ENCODE assay signal across 8 cellular contexts in the genomic region with DNA sequence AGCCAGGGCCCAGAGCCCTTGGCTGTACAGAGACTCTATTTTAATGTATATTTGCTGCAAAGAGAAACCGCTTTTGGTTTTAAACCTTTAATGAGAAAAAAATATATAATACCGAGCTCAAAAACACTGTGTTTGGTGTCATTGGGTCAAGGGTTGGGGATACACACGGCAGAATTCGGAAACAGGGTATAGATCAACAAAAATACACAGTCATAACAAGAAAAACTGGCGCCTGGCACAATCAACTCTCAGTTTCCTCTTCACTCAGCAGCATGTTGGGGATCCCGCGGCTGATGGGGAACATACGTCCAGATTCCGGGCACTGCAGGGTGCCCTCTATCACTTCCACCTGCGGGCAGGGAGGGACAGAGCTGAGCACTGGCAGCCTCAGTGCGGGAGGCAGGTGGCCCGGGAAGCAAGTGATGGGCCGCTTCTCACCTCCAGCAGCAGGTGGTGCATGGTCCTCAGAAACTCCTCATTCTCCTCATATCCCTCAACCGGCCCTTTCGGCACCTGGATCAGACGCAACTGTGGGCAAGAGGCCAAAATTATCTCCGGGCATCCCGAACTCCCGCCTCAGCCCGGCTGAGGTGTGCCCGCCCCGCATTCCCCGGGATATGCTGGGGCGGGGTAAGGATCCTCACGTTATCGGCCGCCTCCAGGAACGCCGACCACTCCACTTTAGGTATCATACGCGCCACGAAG. TPM values are rescaled to one million over a fixed set of nuclear protein-coding genes. Genes with fewer than 3 reads are reported as not detected.
A peak's percentile ranks its signal among the peaks of the same experiment; 100 is the strongest.
DNase-seq lines count a peak whose midpoint lies in the region; ATAC-seq and TF ChIP-seq lines count a peak whose summit lies in the region.
"Not testable (repeated sequence)": the region's sequence is repeated elsewhere in the genome, so short reads cannot be mapped to it uniquely, and the experiment has no call there.

No MANE protein-coding gene starts in this region.

- peaks cover 37% of the 10 kb centered on the region for H3K4me1 Mint-ChIP-seq in CD14-positive monocyte

- H3K4me3 ChIP-seq in epithelial cell of esophagus (ENCODE audit: low read length) (peak overlapping the region; percentile 80), lung (peak overlapping the region; percentile 77)

- H3K27ac ChIP-seq in lung (ENCODE audit: low read depth in 1 of 2, low read length in 1 of 2) = peak overlapping the region; percentile 93 to 97

- not testable (repeated sequence) for TF ChIP-seq CTCF in CD14-positive monocyte (IDR thresholded peaks at IDR 0.05); lung (IDR thresholded peaks at IDR 0.05; ENCODE audit: control extremely low read depth, extremely low read depth)
- peak; percentile 28; the same call in 1 of the 2 replicates for TF ChIP-seq CTCF in LNCAP (IDR thresholded peaks at IDR 0.05)
- peak; percentile 48 for TF ChIP-seq CTCF in epithelial cell of esophagus (IDR thresholded peaks at IDR 0.05; ENCODE audit: insufficient read depth, low read depth, low read length, missing control alignments)

- H3K36me3 Mint-ChIP-seq in CD14-positive monocyte = peaks cover 44 to 62% of the 10 kb centered on the region in 2 donors

- 5 to 9% methylated on average over 32 of the region's 32 CpGs for WGBS in lung, 2 donors

- H3K27me3 ChIP-seq in lung (ENCODE audit: control insufficient read depth, insufficient read depth) = not testable (repeated sequence)

- intact Hi-C loops in CD14-positive monocyte (cut with micrococcal nuclease) = loop anchor here (1.0 to 5.0 kb wide), 2 partner anchors 11 to 41 kb away; a partner anchor contains a TSS

- not testable (repeated sequence) for H3K9me3 ChIP-seq in lung (ENCODE audit: control insufficient read depth in 2 of 2, insufficient read depth in 1 of 2, low read length in 1 of 2)

- H3K9me3 Mint-ChIP-seq in CD14-positive monocyte = not testable (repeated sequence)

- H3K27ac Mint-ChIP-seq in CD14-positive monocyte = peak overlapping the region; percentile 98 to 99 (median 99)

- not testable (repeated sequence) for H3K27me3 Mint-ChIP-seq in CD14-positive monocyte (ENCODE audit: low read depth in 3 of 3)

- peaks cover 0 to 28% of the 10 kb centered on the region in 2 donors for H3K36me3 ChIP-seq in lung (ENCODE audit: control insufficient read depth in 2 of 2, insufficient read depth in 2 of 2, low read length in 2 of 2)

- ATAC-seq in GM21381 (IDR thresholded peaks at IDR 0.05; ENCODE audit: unreplicated experiment) = peak; percentile 8
- not testable (repeated sequence) for ATAC-seq in lung (ENCODE audit: insufficient read depth, low FRiP score)

- H3K4me1 ChIP-seq in lung (ENCODE audit: control insufficient read depth in 2 of 2, insufficient read depth in 2 of 2, low read length in 2 of 2) = not testable (repeated sequence)

- H3K4me3 Mint-ChIP-seq in CD14-positive monocyte = peak overlapping the region; percentile 88 to 94

- not testable (repeated sequence) for DNase-seq in CD14-positive monocyte (ENCODE audit: low spot score); lung (ENCODE audit: low spot score)
- DNase-seq in RKO (ENCODE audit: low spot score) = peak; percentile 62
- peak; percentile 34 for DNase-seq in activated gamma-delta T cell treated with Interleukin-2 at 50 U/mL for 16 hours
- DNase-seq in epithelial cell of esophagus (ENCODE audit: low read depth) = peak; percentile 77
- peak; percentile 40 to 46 for DNase-seq in stimulated activated CD4-positive, alpha-beta T cell treated with anti-CD3 and anti-CD28 coated beads, Interleukin-2, amount 100 ng/mL, for 24 hours

RNA-seq across cellular contexts. Expression of a gene that starts 0.6 kb away (rescaled TPM):
- polyA plus RNA-seq in CD14-positive monocyte (100 to 1,000 TPM; 254 to 298 TPM), lung (100 to 1,000 TPM; 237 to 484 TPM)
- 100 to 1,000 TPM; 154 to 173 TPM for total RNA-seq in lung

RNA-seq across cellular contexts. Expression of a gene that starts 1.1 kb away (rescaled TPM):
- 100 to 1,000 TPM; 286 to 318 TPM for polyA plus RNA-seq in CD14-positive monocyte
- 100 to 1,000 TPM; 165 to 306 TPM for total RNA-seq in lung
- polyA plus RNA-seq in lung = 100 to 1,000 TPM; 443 to 777 TPM

RNA-seq across cellular contexts. Expression of a gene that starts 11.4 kb away (rescaled TPM):
- polyA plus RNA-seq in CD14-positive monocyte (10 to 100 TPM; 15.3 to 18.3 TPM), lung (10 to 100 TPM; 67.7 to 88.4 TPM)
- total RNA-seq in lung = 10 to 100 TPM; 10.8 to 78.3 TPM

RNA-seq across cellular contexts. Expression of a gene that starts 16.6 kb away (rescaled TPM):
- not detected for polyA plus RNA-seq in CD14-positive monocyte
- total RNA-seq in lung = under 1 TPM in 1 of 2 donors, not detected in 1; 0.67 TPM
- polyA plus RNA-seq in lung = under 1 TPM; 0.31 to 0.98 TPM

RNA-seq across cellular contexts. Expression of a gene that starts 23.2 kb away (rescaled TPM):
- polyA plus RNA-seq in CD14-positive monocyte (10 to 100 TPM in 1 of 2 donors, 1 to 10 TPM in 1; 8.2 to 18.9 TPM), lung (10 to 100 TPM; 54.2 to 56.8 TPM)
- 10 to 100 TPM; 13.6 to 32.7 TPM for total RNA-seq in lung
